20 cellular contexts compared by ENCODE assay signal in genomic region chr18:56635007-56635406, GRCh38. TPM values are rescaled to one million over a fixed set of nuclear protein-coding genes. Genes with fewer than 3 reads are reported as not detected.
DNase-seq lines count a peak whose midpoint lies in the region; ATAC-seq and TF ChIP-seq lines count a peak whose summit lies in the region.
"Had no signal": no experiment of that assay in that cellular context is flagged by ENCODE, and none has a peak within 500 bp of the region (broad histone marks: within the 10 kb centered on the region; RNA-seq: fewer than 3 reads in every experiment).

No MANE protein-coding gene starts in this region.

- peaks cover 55% of the 10 kb centered on the region for H3K36me3 Mint-ChIP-seq in Calu3 (ENCODE audit: insufficient read depth, unreplicated experiment)
- H3K36me3 Mint-ChIP-seq in WTC11: peaks cover 17% of the 10 kb centered on the region
- H3K36me3 Mint-ChIP-seq in immature natural killer cell: peaks cover 0 to 7% (median 0%) of the 10 kb centered on the region in 3 donors

- H3K27me3 Mint-ChIP-seq in Calu3 (ENCODE audit: unreplicated experiment) (no peaks in the 10 kb centered on the region), WTC11 (ENCODE audit: low read depth) (no peaks in the 10 kb centered on the region), immature natural killer cell (ENCODE audit: low read depth in 3 of 3) (peaks cover 10 to 16% (median 13%) of the 10 kb centered on the region in 3 donors)
- H3K27me3 Mint-ChIP-seq: stimulated activated naive B cell treated with anti-CD40 and anti-IgM and Interleukin-4, amounts not matched to agents 10 μg/mL and 1 μg/mL and 100 μg/mL, for 72 hours had no signal

- H3K9me3 ChIP-seq in esophagus squamous epithelium: no peaks in the 10 kb centered on the region

- no peak for TF ChIP-seq POLR2A in esophagus squamous epithelium (IDR thresholded peaks at IDR 0.05)

- H3K4me3 ChIP-seq in ACC112 (ENCODE audit: low read depth, low read length) (peak overlapping the region; percentile 99), esophagus squamous epithelium (no peak overlapping the region)

- TF ChIP-seq CTCF in Calu3 (IDR thresholded peaks at IDR 0.05; ENCODE audit: unreplicated experiment) (no peak), WTC11 (IDR thresholded peaks at IDR 0.05) (no peak), esophagus squamous epithelium (IDR thresholded peaks at IDR 0.05) (no peak), omental fat pad (IDR thresholded peaks at IDR 0.05) (no peak)

- H2AFZ ChIP-seq in ACC112 (ENCODE audit: low read length, unreplicated experiment): no peak overlapping the region

- DNase-seq in Calu3: no peak
- DNase-seq in WTC11 (ENCODE audit: low spot score): no peak
- DNase-seq in immature natural killer cell: no peak
- no peak for DNase-seq in NCI-H2029 (lab: John Stamatoyannopoulos, UW)
- no peak for DNase-seq in esophagus squamous epithelium (lab: John Stamatoyannopoulos, UW)
- DNase-seq in activated CD4-positive, CD25-positive, alpha-beta regulatory T cell treated with anti-CD3 and anti-CD28 coated beads, Interleukin-2, amount 50 U/mL, for 72 hours: no peak
- DNase-seq in omental fat pad (ENCODE audit: low spot score): no peak
- DNase-seq: activated CD8-positive, alpha-beta memory T cell treated with anti-CD3 and anti-CD28 coated beads, Interleukin-2, amount 50 U/mL, for 48 hours; activated naive CD4-positive, alpha-beta T cell; cerebellar nuclear complex; DMS79; KBM-7; NCI-H1930; NCI-H226; SIG-M5; small intestine; stimulated activated CD4-positive, alpha-beta T cell treated with anti-CD3 and anti-CD28 coated beads, Interleukin-2, amount 100 ng/mL, for 48 hours; stimulated activated naive B cell treated with anti-CD40 and anti-IgM and Interleukin-4, amounts not matched to agents 10 μg/mL and 1 μg/mL and 100 μg/mL, for 72 hours had no signal

- POLR2A ChIA-PET in WTC11 (lab: Charles Lee): no interaction called here

- H3K36me3 ChIP-seq in ACC112 (ENCODE audit: insufficient read depth, low read length) (no peaks in the 10 kb centered on the region), esophagus squamous epithelium (peaks cover 0 to 15% (median 0%) of the 10 kb centered on the region in 3 donors)

- CTCF ChIA-PET in Calu3 (lab: Charles Lee) (no interaction called here), WTC11 (lab: Charles Lee) (no interaction called here)

- H3K27me3 ChIP-seq in ACC112 (ENCODE audit: insufficient read depth, low read length) (no peaks in the 10 kb centered on the region), esophagus squamous epithelium (no peaks in the 10 kb centered on the region)

- H3K4me3 Mint-ChIP-seq in Calu3 (ENCODE audit: low read depth, unreplicated experiment) (peak overlapping the region; percentile 33), WTC11 (no peak overlapping the region), immature natural killer cell (peak overlapping the region in 1 of 5 donors; percentile 46)
- H3K4me3 Mint-ChIP-seq: stimulated activated naive B cell treated with anti-CD40 and anti-IgM and Interleukin-4, amounts not matched to agents 10 μg/mL and 1 μg/mL and 100 μg/mL, for 72 hours; T-helper 1 cell treated with Interleukin-12 subunit alpha and Interleukin-12 subunit beta and Interleukin-4 antibody, amounts not matched to agents 30 μg/mL and 1 μg/mL, for 36 hours had no signal

- H3K4me1 Mint-ChIP-seq in Calu3 (ENCODE audit: low read depth, unreplicated experiment): peaks cover 33% of the 10 kb centered on the region
- H3K4me1 Mint-ChIP-seq in WTC11: peaks cover 15% of the 10 kb centered on the region
- H3K4me1 Mint-ChIP-seq in immature natural killer cell: peaks cover 59 to 87% of the 10 kb centered on the region in 2 donors

- intact Hi-C loops in Calu3 (cut with micrococcal nuclease; ENCODE audit: unreplicated experiment): no loop called here
- intact Hi-C loops in esophagus squamous epithelium (cut with DNase I): no loop called here

- H3K27ac Mint-ChIP-seq in Calu3 (ENCODE audit: unreplicated experiment) (peak overlapping the region; percentile 4), WTC11 (no peak overlapping the region), immature natural killer cell (peak overlapping the region in 5 of 6 donors; percentile 4 to 67 (median 34))
- H3K27ac Mint-ChIP-seq: stimulated activated naive B cell treated with anti-CD40 and anti-IgM and Interleukin-4, amounts not matched to agents 10 μg/mL and 1 μg/mL and 100 μg/mL, for 72 hours; T-helper 1 cell treated with Interleukin-12 subunit alpha and Interleukin-12 subunit beta and Interleukin-4 antibody, amounts not matched to agents 30 μg/mL and 1 μg/mL, for 36 hours had no signal

- WGBS in esophagus squamous epithelium, 2 donors: 86 to 88% methylated on average over 5 of the region's 5 CpGs

- H3K27ac ChIP-seq in ACC112 (ENCODE audit: low read depth, low read length) (no peak overlapping the region), esophagus squamous epithelium (no peak overlapping the region)

- H3K79me2 ChIP-seq in ACC112 (ENCODE audit: control insufficient read depth, insufficient read depth, low read length, unreplicated experiment): peaks cover 82% of the 10 kb centered on the region

- BruUV-seq in Calu3 (replicated peaks; lab: Mats Ljungman, UMichigan): no TSS peak

- H3K9me3 Mint-ChIP-seq in Calu3 (ENCODE audit: low read depth, unreplicated experiment): no peaks in the 10 kb centered on the region
- H3K9me3 Mint-ChIP-seq in WTC11: peaks cover 9% of the 10 kb centered on the region
- H3K9me3 Mint-ChIP-seq in immature natural killer cell: no peaks in the 10 kb centered on the region

- peaks cover 23% of the 10 kb centered on the region for H3K4me1 ChIP-seq in ACC112 (ENCODE audit: control insufficient read depth, insufficient read depth, low read length, unreplicated experiment)
- H3K4me1 ChIP-seq in esophagus squamous epithelium: peaks cover 0 to 58% (median 22%) of the 10 kb centered on the region in 3 donors

- ATAC-seq in WTC11 (no peak), omental fat pad (ENCODE audit: low FRiP score) (no peak)
- ATAC-seq: stimulated activated naive B cell treated with anti-CD40 and anti-IgM and Interleukin-4, amounts not matched to agents 10 μg/mL and 1 μg/mL and 100 μg/mL, for 72 hours had no signal

TF ChIP-seq in WTC11, 78 proteins besides CTCF, POLR2A, EP300 and RAD21:
- TF ChIP-seq HMGA2 (CRISPR knock-in tag; IDR thresholded peaks at IDR 0.05): no peak
- TF ChIP-seq ZNF121 (CRISPR knock-in tag; IDR thresholded peaks at IDR 0.05): 0 out of 2 replicates have a peak, but pooled peaks have one; percentile 12

RNA-seq across cellular contexts. Expression of gene TXNL1, which starts 3.4 kb away (rescaled TPM):
- total RNA-seq in Calu3 (2022) (83.6 and 98.1 TPM in 2 replicates), WTC11 (2021) (72.8 to 77.3 TPM (median 74.5 TPM) in 3 replicates), esophagus squamous epithelium (10 to 100 TPM; 41.2 to 78.5 (median 53.4) TPM), omental fat pad (10 to 100 TPM; 31.4 to 47.4 (median 41.1) TPM)
- 10 to 100 TPM; 55.7 to 58.8 (median 57.5) TPM for polyA plus RNA-seq in immature natural killer cell

RNA-seq across cellular contexts. Expression of gene WDR7, which starts 16.2 kb away (rescaled TPM):
- total RNA-seq in Calu3 (2022): 16.2 and 23.2 TPM in 2 replicates
- total RNA-seq in WTC11 (2021): 10.1 to 12.2 TPM (median 11.7 TPM) in 3 replicates
- 10 to 100 TPM; 18.3 to 38.2 (median 23.3) TPM for polyA plus RNA-seq in immature natural killer cell
- total RNA-seq in esophagus squamous epithelium: 10 to 100 TPM in 3 of 4 donors, 1 to 10 TPM in 1; 9.4 to 26.1 (median 19.2) TPM
- 10 to 100 TPM; 16.2 to 39.4 (median 19.9) TPM for total RNA-seq in omental fat pad
